In the genomic region with DNA sequence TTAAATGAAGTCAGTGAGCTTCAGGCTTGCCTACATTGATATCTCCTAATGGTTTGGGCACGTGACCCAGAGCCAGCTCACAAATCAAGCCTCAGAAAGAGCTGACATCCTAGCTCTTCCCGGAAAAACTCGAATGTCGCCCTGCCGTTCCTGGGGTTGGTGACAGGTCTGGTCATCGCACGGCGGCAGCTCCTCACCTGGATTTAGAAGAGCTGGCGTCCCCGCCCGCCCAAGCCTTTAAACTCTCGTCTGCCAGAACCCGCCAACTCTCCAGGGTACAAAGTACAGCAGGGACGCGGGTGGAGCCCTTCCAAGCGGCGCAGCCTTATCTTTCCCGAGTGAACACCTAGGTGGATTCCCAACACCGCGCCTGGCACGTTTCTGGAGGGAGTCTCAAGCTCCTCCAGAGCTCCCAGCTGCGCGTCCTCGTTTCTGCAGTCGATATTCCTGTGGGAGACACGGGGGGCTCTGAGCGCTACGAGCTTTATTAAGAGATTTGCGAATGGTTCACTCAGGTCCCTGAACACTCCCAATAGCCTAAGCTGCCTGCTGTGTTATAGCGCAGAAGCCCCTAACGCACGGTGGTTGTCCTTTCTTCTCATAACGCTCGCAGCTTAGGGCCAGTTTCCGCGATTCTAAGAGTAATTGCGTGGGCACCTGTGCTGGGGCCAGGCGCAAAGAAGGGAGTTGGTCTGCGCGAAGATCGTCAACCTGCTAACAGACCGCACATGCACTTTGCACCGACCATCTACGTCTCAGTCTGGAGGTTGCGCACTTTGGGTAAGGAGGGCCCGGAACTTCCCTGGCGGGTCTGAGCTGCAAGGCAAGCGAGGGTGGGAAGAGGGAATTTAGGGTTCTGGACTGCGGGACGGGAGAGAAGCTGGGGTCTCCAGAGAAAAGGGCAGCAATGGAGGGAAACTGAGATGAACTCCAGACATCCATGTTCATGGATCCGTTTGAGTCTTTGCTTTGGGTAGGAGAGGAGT, we compare ENCODE assay signal across 8 cellular contexts. TPM values are rescaled to one million over a fixed set of nuclear protein-coding genes. Genes with fewer than 3 reads are reported as not detected.
A peak's percentile ranks its signal among the peaks of the same experiment; 100 is the strongest.
DNase-seq lines count a peak whose midpoint lies in the region; ATAC-seq and TF ChIP-seq lines count a peak whose summit lies in the region.

A gene with protein sequence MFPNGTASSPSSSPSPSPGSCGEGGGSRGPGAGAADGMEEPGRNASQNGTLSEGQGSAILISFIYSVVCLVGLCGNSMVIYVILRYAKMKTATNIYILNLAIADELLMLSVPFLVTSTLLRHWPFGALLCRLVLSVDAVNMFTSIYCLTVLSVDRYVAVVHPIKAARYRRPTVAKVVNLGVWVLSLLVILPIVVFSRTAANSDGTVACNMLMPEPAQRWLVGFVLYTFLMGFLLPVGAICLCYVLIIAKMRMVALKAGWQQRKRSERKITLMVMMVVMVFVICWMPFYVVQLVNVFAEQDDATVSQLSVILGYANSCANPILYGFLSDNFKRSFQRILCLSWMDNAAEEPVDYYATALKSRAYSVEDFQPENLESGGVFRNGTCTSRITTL (plus strand): TSS at position 75 of the 986 bp plus-strand sequence. CDS start 1,486 bp downstream, outside the sequence.

- no peaks in the 10 kb centered on the region for H3K9me2 ChIP-seq in PC-9 (ENCODE audit: insufficient read depth)

- H3K4me3 ChIP-seq in PC-9 (peak within 1 kb of the TSS; percentile 48; the same call in 1 of the 2 replicates), parathyroid adenoma (ENCODE audit: low read depth, low read length) (peak within 1 kb of the TSS; percentile 7)

- H3F3A ChIP-seq in PC-9 (ENCODE audit: insufficient read depth, low read depth), result no peaks in the 10 kb centered on the region

- peak; percentile 30 for DNase-seq in D341Med (ENCODE audit: low spot score)
- peak in 1 of 2 experiments; percentile 8 for DNase-seq in PC-9
- DNase-seq in germinal center (ENCODE audit: low spot score), result peak; percentile 4
- no peak for DNase-seq in activated CD4-positive, alpha-beta T cell treated with anti-CD3 and anti-CD28 coated beads for 1 hour
- DNase-seq in activated CD4-positive, alpha-beta T cell treated with anti-CD3 and anti-CD28 coated beads for 4 hours, result no peak
- no peak for DNase-seq in central memory CD4-positive, alpha-beta T cell

- H3K9ac ChIP-seq in parathyroid adenoma, result no peak within 1 kb of the TSS

- no peaks in the 10 kb centered on the region for H3K9me3 ChIP-seq in PC-9 (ENCODE audit: insufficient read depth, low read depth)
- peaks cover 2% of the 10 kb centered on the region for H3K9me3 ChIP-seq in parathyroid adenoma (ENCODE audit: control insufficient read depth, low read length)

- H3K4me2 ChIP-seq in PC-9 (peak within 1 kb of the TSS; percentile 81), parathyroid adenoma (ENCODE audit: low read length) (peak within 1 kb of the TSS; percentile 30)

- no peaks in the 10 kb centered on the region for H4K20me1 ChIP-seq in PC-9 (ENCODE audit: insufficient read depth)

- H3K27ac ChIP-seq in PC-9, result no peak within 1 kb of the TSS
- H3K27ac ChIP-seq in parathyroid adenoma, result no peak within 1 kb of the TSS

- H3K79me2 ChIP-seq in PC-9 (ENCODE audit: low read depth) (no peaks in the 10 kb centered on the region), parathyroid adenoma (no peaks in the 10 kb centered on the region)

- H2AFZ ChIP-seq in PC-9, result peak within 1 kb of the TSS; percentile 74
- H2AFZ ChIP-seq in parathyroid adenoma, result no peak within 1 kb of the TSS

- CTCF ChIA-PET in PC-9 (lab: Charles Lee), result interaction anchor here (0.5 to 0.6 kb wide), 2 partner anchors 15 to 431 kb away, joined by 8 to 9 read pairs; no protein-coding TSS in a partner anchor

- intact Hi-C loops in PC-9 (cut with micrococcal nuclease; ENCODE audit: unreplicated experiment), result no loop called here

- no peaks in the 10 kb centered on the region; the same call in 1 of the 2 replicates for H3K4me1 ChIP-seq in PC-9 (replicated peaks; ENCODE audit: insufficient read depth)
- H3K4me1 ChIP-seq in parathyroid adenoma, result no peaks in the 10 kb centered on the region

- POLR2A ChIA-PET in PC-9 (lab: Charles Lee; ENCODE audit: unreplicated experiment), result no interaction called here

- BruUV-seq in PC-9 (replicated peaks; lab: Mats Ljungman, UMichigan), result no TSS peak

- ATAC-seq in HG03175 (IDR thresholded peaks at IDR 0.05; ENCODE audit: unreplicated experiment), result no peak

- TF ChIP-seq CTCF in PC-9 (conservative IDR thresholded peaks at IDR 0.05), result no peak
- TF ChIP-seq CTCF in parathyroid adenoma (IDR thresholded peaks at IDR 0.05), result no peak

- no peaks in the 10 kb centered on the region for H3K27me3 ChIP-seq in PC-9 (ENCODE audit: insufficient read depth, low read depth)
- peaks cover 12% of the 10 kb centered on the region for H3K27me3 ChIP-seq in parathyroid adenoma (ENCODE audit: control insufficient read depth, insufficient read depth, low read length)

- H3K36me3 ChIP-seq in PC-9 (ENCODE audit: low read depth) (no peaks in the 10 kb centered on the region), parathyroid adenoma (ENCODE audit: control insufficient read depth, insufficient read depth, low read length) (no peaks in the 10 kb centered on the region)

RNA-seq across cellular contexts. Expression of the gene that starts here (rescaled TPM):
- total RNA-seq in PC-9 (2021), result 0.50 TPM in 2 replicates

Comparison
In these comparisons a context has a peak if more than half of its experiments do, and no peak if none do; other contexts are left out.
1. DNase-seq: peak in D341Med (single experiment) and germinal center (single experiment); none in activated CD4-positive, alpha-beta T cell treated with anti-CD3 and anti-CD28 coated beads for 1 hour (single experiment), activated CD4-positive, alpha-beta T cell treated with anti-CD3 and anti-CD28 coated beads for 4 hours (0 of 2) and central memory CD4-positive, alpha-beta T cell (single experiment).